ENCODE assay signal across 24 cellular contexts in genomic region chr3:185818267-185818875, GRCh38. TPM values are rescaled to one million over a fixed set of nuclear protein-coding genes. Genes with fewer than 3 reads are reported as not detected.
A peak's percentile ranks its signal among the peaks of the same experiment; 100 is the strongest.
DNase-seq lines count a peak whose midpoint lies in the region; ATAC-seq and TF ChIP-seq lines count a peak whose summit lies in the region.
"Had no signal": no experiment of that assay in that cellular context is flagged by ENCODE, and none has a peak within 500 bp of the region (broad histone marks: within the 10 kb centered on the region; RNA-seq: fewer than 3 reads in every experiment).

No MANE protein-coding gene starts in this region.

- H3K9me3 ChIP-seq in RWPE2 (ENCODE audit: severe bottlenecking) (no peaks in the 10 kb centered on the region), smooth muscle cell (replicated peaks; ENCODE audit: low read depth) (no peaks in the 10 kb centered on the region)
- no peaks in the 10 kb centered on the region for H3K9me3 ChIP-seq in effector memory CD4-positive, alpha-beta T cell (ENCODE audit: control insufficient read depth, low read length)
- H3K9me3 ChIP-seq: BLaER1 treated with 17β-estradiol and CSF1 and Interleukin-3, amounts not matched to agents 10 nM and 100 nM; spleen had no signal

- peak overlapping the region; percentile 0 for H3K9ac ChIP-seq in smooth muscle cell (ENCODE audit: low read depth)
- H3K9ac ChIP-seq: BLaER1 treated with 17β-estradiol and CSF1 and Interleukin-3, amounts not matched to agents 10 nM and 100 nM had no signal

- peak; percentile 16 for DNase-seq in DMS53 (lab: John Stamatoyannopoulos, UW)
- DNase-seq in DMS53 treated with DMSO at 0.1 percent for 48 hours (lab: John Stamatoyannopoulos, UW; ENCODE audit: unreplicated experiment), result no peak
- DNase-seq in RWPE2 (ENCODE audit: low spot score), result no peak
- DNase-seq in foreskin keratinocyte, result no peak
- no peak for DNase-seq in smooth muscle cell (lab: John Stamatoyannopoulos, UW; ENCODE audit: unreplicated experiment)
- no peak for DNase-seq in NCI-H446 (lab: John Stamatoyannopoulos, UW)
- DNase-seq in effector memory CD4-positive, alpha-beta T cell, result no peak
- DNase-seq: activated B cell treated with CpG ODN at 0.5 μM for 24 hours; activated CD4-positive, alpha-beta memory T cell treated with anti-CD3 and anti-CD28 coated beads, Interleukin-2, amount 10 ng/mL, durations not matched to agents 7 days and 5 days; activated T-cell treated with anti-CD3 and anti-CD28 coated beads, Interleukin-2, amount 50 U/mL, for 48 hours; dermis blood vessel endothelial cell; DMS 273 treated with DMSO at 0.1 percent for 48 hours; erythroblast; immature natural killer cell; naive thymus-derived CD8-positive, alpha-beta T cell; NCI-H1694 treated with DMSO at 0.1 percent for 48 hours; NCI-H226; spleen; stimulated activated CD8-positive, alpha-beta memory T cell treated with anti-CD3 and anti-CD28 coated beads, Interleukin-4, amount 100 ng/mL, for 48 hours; T-cell had no signal

- H3K4me1 ChIP-seq in RWPE2 (ENCODE audit: insufficient read depth, poor library complexity, severe bottlenecking) (peaks cover 83% of the 10 kb centered on the region), foreskin keratinocyte (peaks cover 58% of the 10 kb centered on the region), smooth muscle cell (ENCODE audit: low read depth) (peaks cover 82% of the 10 kb centered on the region)
- peaks cover 4% of the 10 kb centered on the region for H3K4me1 ChIP-seq in effector memory CD4-positive, alpha-beta T cell (ENCODE audit: control insufficient read depth, insufficient read depth, low read length, poor library complexity, severe bottlenecking)

- no peak overlapping the region for H3K4me3 ChIP-seq in RWPE2 (ENCODE audit: severe bottlenecking)
- peak overlapping the region; percentile 3 for H3K4me3 ChIP-seq in smooth muscle cell
- no peak overlapping the region for H3K4me3 ChIP-seq in effector memory CD4-positive, alpha-beta T cell (ENCODE audit: insufficient read depth, low read depth, low read length, poor library complexity, severe bottlenecking)
- H3K4me3 ChIP-seq: BLaER1 treated with 17β-estradiol and CSF1 and Interleukin-3, amounts not matched to agents 10 nM and 100 nM; spleen had no signal

- peak overlapping the region; percentile 97 for H3K4me2 ChIP-seq in smooth muscle cell
- H3K4me2 ChIP-seq: BLaER1 treated with 17β-estradiol and CSF1 and Interleukin-3, amounts not matched to agents 10 nM and 100 nM had no signal

- H3K27me3 ChIP-seq in RWPE2 (ENCODE audit: insufficient read depth, poor library complexity, severe bottlenecking), result no peaks in the 10 kb centered on the region
- H3K27me3 ChIP-seq in foreskin keratinocyte, result no peaks in the 10 kb centered on the region
- no peaks in the 10 kb centered on the region for H3K27me3 ChIP-seq in smooth muscle cell (ENCODE audit: low read depth)
- peaks cover 22% of the 10 kb centered on the region for H3K27me3 ChIP-seq in effector memory CD4-positive, alpha-beta T cell (replicated peaks; ENCODE audit: control insufficient read depth, insufficient read depth, low read length, poor library complexity, severe bottlenecking)

- peaks cover 28% of the 10 kb centered on the region for H3F3A ChIP-seq in smooth muscle cell (ENCODE audit: low read depth)

- H4K20me1 ChIP-seq in smooth muscle cell (ENCODE audit: low read depth), result peaks cover 100% of the 10 kb centered on the region

- H3K79me2 ChIP-seq in smooth muscle cell (ENCODE audit: low read depth), result peaks cover 100% of the 10 kb centered on the region

- H2AFZ ChIP-seq in smooth muscle cell (ENCODE audit: low read depth), result no peak overlapping the region

- peak; percentile 15; the same call in 2 of the 3 replicates for ATAC-seq in RWPE2 (ENCODE audit: low read depth)
- no peak for ATAC-seq in foreskin keratinocyte
- ATAC-seq in HG02884 (IDR thresholded peaks at IDR 0.05; ENCODE audit: unreplicated experiment), result no peak
- ATAC-seq: activated naive CD4-positive, alpha-beta T cell treated with anti-CD3 and anti-CD28 coated beads, Interleukin-2, amount 50 U/mL, for 72 hours; naive thymus-derived CD8-positive, alpha-beta T cell; T-cell had no signal

- H3K27ac ChIP-seq in RWPE2 (ENCODE audit: poor library complexity, severe bottlenecking), result peak overlapping the region; percentile 85
- H3K27ac ChIP-seq in foreskin keratinocyte, result peak overlapping the region; percentile 3
- peak overlapping the region; percentile 100 for H3K27ac ChIP-seq in smooth muscle cell (ENCODE audit: low read depth)
- no peak overlapping the region for H3K27ac ChIP-seq in effector memory CD4-positive, alpha-beta T cell (ENCODE audit: insufficient read depth, low read length, poor library complexity, severe bottlenecking)
- H3K27ac ChIP-seq: 22Rv1; BLaER1 treated with 17β-estradiol and CSF1 and Interleukin-3, amounts not matched to agents 10 nM and 100 nM; spleen had no signal

- peaks cover 19% of the 10 kb centered on the region for H3K36me3 ChIP-seq in RWPE2 (ENCODE audit: low read depth)
- H3K36me3 ChIP-seq in smooth muscle cell (ENCODE audit: low read depth), result no peaks in the 10 kb centered on the region
- H3K36me3 ChIP-seq in effector memory CD4-positive, alpha-beta T cell (ENCODE audit: control insufficient read depth, insufficient read depth, low read length), result no peaks in the 10 kb centered on the region
- H3K36me3 ChIP-seq: BLaER1 treated with 17β-estradiol and CSF1 and Interleukin-3, amounts not matched to agents 10 nM and 100 nM; spleen had no signal

- no peak for TF ChIP-seq CTCF in RWPE2 (IDR thresholded peaks at IDR 0.05; ENCODE audit: poor library complexity, severe bottlenecking)
- TF ChIP-seq CTCF in foreskin keratinocyte (conservative IDR thresholded peaks at IDR 0.05), result no peak
- TF ChIP-seq CTCF in smooth muscle cell (IDR thresholded peaks at IDR 0.05; ENCODE audit: borderline replicate concordance, insufficient read depth, poor library complexity, severe bottlenecking), result no peak

RNA-seq across cellular contexts. Expression of gene IGF2BP2, which starts 6.5 kb away (rescaled TPM):
- 149 and 165 TPM in 2 replicates for total RNA-seq in foreskin keratinocyte
- polyA plus RNA-seq in foreskin keratinocyte, result 43.6 and 53.1 TPM in 2 replicates
- 59.2 and 73.7 TPM in 2 replicates for total RNA-seq in smooth muscle cell
- polyA plus RNA-seq in smooth muscle cell, result 80.6 and 105 TPM in 2 replicates
- polyA plus RNA-seq: naive thymus-derived CD8-positive, alpha-beta T cell had no signal
